ENCODE assay signal across 28 cellular contexts in genomic region chr1:64055310-64055709, GRCh38.
"Had no signal": no experiment of that assay in that cellular context is flagged by ENCODE, and none has a peak within 500 bp of the region (broad histone marks: within the 10 kb centered on the region; RNA-seq: fewer than 3 reads in every experiment).

No MANE protein-coding gene starts in this region.

- DNase-seq: activated CD4-positive, alpha-beta memory T cell treated with anti-CD3 and anti-CD28 coated beads, Interleukin-2, amount 10 ng/mL, durations not matched to agents 7 days and 5 days; activated CD4-positive, alpha-beta T cell treated with anti-CD3 and anti-CD28 coated beads for 36 hours; activated CD4-positive, alpha-beta T cell treated with anti-CD3 and anti-CD28 coated beads, Interleukin-2, amount 10 ng/mL, durations not matched to agents 24 days and 14 days; activated CD4-positive, alpha-beta T cell treated with anti-CD3 and anti-CD28 coated beads, Interleukin-2, amount 50 U/mL, for 4 hours; activated CD4-positive, CD25-positive, alpha-beta regulatory T cell; activated CD4-positive, CD25-positive, alpha-beta regulatory T cell treated with anti-CD3 and anti-CD28 coated beads, Interleukin-2, amount 50 U/mL, for 72 hours; activated CD8-positive, alpha-beta memory T cell treated with anti-CD3 and anti-CD28 coated beads, Interleukin-2, amount 50 U/mL, for 48 hours; activated gamma-delta T cell; activated naive CD4-positive, alpha-beta T cell; activated naive CD4-positive, alpha-beta T cell treated with anti-CD3 and anti-CD28 coated beads, Interleukin-2, amount 10 ng/mL, durations not matched to agents 7 days and 5 days; activated naive CD8-positive, alpha-beta T cell treated with anti-CD3 and anti-CD28 coated beads, Interleukin-2, amount 10 ng/mL, durations not matched to agents 7 days and 5 days; activated T-cell treated with anti-CD3 and anti-CD28 coated beads for 4 hours; activated T-cell treated with anti-CD3 and anti-CD28 coated beads, Interleukin-2, amount 50 U/mL, for 24 hours; activated T-cell treated with anti-CD3 and anti-CD28 coated beads, Interleukin-2, amount 50 U/mL, for 72 hours; cortex of kidney; dermis blood vessel endothelial cell; effector CD4-positive, alpha-beta T cell; effector memory CD8-positive, alpha-beta T cell; erythroblast; esophagus squamous epithelium; foreskin melanocyte; T-helper 2 cell had no signal

- H3K27ac Mint-ChIP-seq: activated CD4-positive, alpha-beta memory T cell treated with anti-CD3 and anti-CD28 coated beads, Interleukin-2, amount 10 ng/mL, durations not matched to agents 7 days and 5 days; activated CD4-positive, alpha-beta T cell treated with anti-CD3 and anti-CD28 coated beads for 36 hours; activated CD4-positive, alpha-beta T cell treated with anti-CD3 and anti-CD28 coated beads, Interleukin-2, amount 10 ng/mL, durations not matched to agents 24 days and 14 days; activated naive CD4-positive, alpha-beta T cell treated with anti-CD3 and anti-CD28 coated beads, Interleukin-2, amount 10 ng/mL, durations not matched to agents 7 days and 5 days; activated naive CD4-positive, alpha-beta T cell treated with anti-CD3 and anti-CD28 coated beads, Interleukin-2, amount 50 U/mL, for 72 hours; activated naive CD8-positive, alpha-beta T cell treated with anti-CD3 and anti-CD28 coated beads, Interleukin-2, amount 10 ng/mL, durations not matched to agents 7 days and 5 days; activated T-cell treated with anti-CD3 and anti-CD28 coated beads, Interleukin-2, amount 50 U/mL, for 24 hours; activated T-cell treated with anti-CD3 and anti-CD28 coated beads, Interleukin-2, amount 50 U/mL, for 72 hours; brain; effector memory CD8-positive, alpha-beta T cell had no signal

- H3K27ac ChIP-seq: ascending aorta, breast epithelium, cardiac muscle cell, esophagus squamous epithelium had no signal

- H3K4me1 ChIP-seq: breast epithelium, esophagus squamous epithelium had no signal

- ATAC-seq: activated CD4-positive, alpha-beta T cell treated with anti-CD3 and anti-CD28 coated beads for 36 hours; activated naive CD4-positive, alpha-beta T cell treated with anti-CD3 and anti-CD28 coated beads, Interleukin-2, amount 50 U/mL, for 72 hours; activated T-cell treated with anti-CD3 and anti-CD28 coated beads, Interleukin-2, amount 50 U/mL, for 72 hours; effector memory CD8-positive, alpha-beta T cell had no signal

- H3K4me1 Mint-ChIP-seq: activated CD4-positive, alpha-beta memory T cell treated with anti-CD3 and anti-CD28 coated beads, Interleukin-2, amount 10 ng/mL, durations not matched to agents 7 days and 5 days; activated CD4-positive, alpha-beta T cell treated with anti-CD3 and anti-CD28 coated beads for 36 hours; activated CD4-positive, alpha-beta T cell treated with anti-CD3 and anti-CD28 coated beads, Interleukin-2, amount 10 ng/mL, durations not matched to agents 24 days and 14 days; activated naive CD4-positive, alpha-beta T cell treated with anti-CD3 and anti-CD28 coated beads, Interleukin-2, amount 10 ng/mL, durations not matched to agents 7 days and 5 days; activated naive CD8-positive, alpha-beta T cell treated with anti-CD3 and anti-CD28 coated beads, Interleukin-2, amount 10 ng/mL, durations not matched to agents 7 days and 5 days; central memory CD8-positive, alpha-beta T cell had no signal

- H3K4me3 Mint-ChIP-seq: activated CD4-positive, alpha-beta memory T cell treated with anti-CD3 and anti-CD28 coated beads, Interleukin-2, amount 10 ng/mL, durations not matched to agents 7 days and 5 days; activated CD4-positive, alpha-beta T cell treated with anti-CD3 and anti-CD28 coated beads for 36 hours; activated CD4-positive, alpha-beta T cell treated with anti-CD3 and anti-CD28 coated beads, Interleukin-2, amount 10 ng/mL, durations not matched to agents 24 days and 14 days; activated naive CD4-positive, alpha-beta T cell treated with anti-CD3 and anti-CD28 coated beads, Interleukin-2, amount 10 ng/mL, durations not matched to agents 7 days and 5 days; activated naive CD8-positive, alpha-beta T cell treated with anti-CD3 and anti-CD28 coated beads, Interleukin-2, amount 10 ng/mL, durations not matched to agents 7 days and 5 days; activated T-cell treated with anti-CD3 and anti-CD28 coated beads, Interleukin-2, amount 50 U/mL, for 24 hours; activated T-cell treated with anti-CD3 and anti-CD28 coated beads, Interleukin-2, amount 50 U/mL, for 72 hours; brain; central memory CD8-positive, alpha-beta T cell; effector memory CD8-positive, alpha-beta T cell had no signal

- H3K27me3 ChIP-seq: ascending aorta, breast epithelium, cardiac muscle cell, esophagus squamous epithelium had no signal

- H3K4me3 ChIP-seq: ascending aorta, breast epithelium, cardiac muscle cell, esophagus squamous epithelium had no signal

- H3K27me3 Mint-ChIP-seq: activated CD4-positive, alpha-beta T cell treated with anti-CD3 and anti-CD28 coated beads for 36 hours had no signal

- H3K9me3 Mint-ChIP-seq: activated CD4-positive, alpha-beta memory T cell treated with anti-CD3 and anti-CD28 coated beads, Interleukin-2, amount 10 ng/mL, durations not matched to agents 7 days and 5 days; activated CD4-positive, alpha-beta T cell treated with anti-CD3 and anti-CD28 coated beads, Interleukin-2, amount 10 ng/mL, durations not matched to agents 24 days and 14 days; activated naive CD4-positive, alpha-beta T cell treated with anti-CD3 and anti-CD28 coated beads, Interleukin-2, amount 10 ng/mL, durations not matched to agents 7 days and 5 days; activated naive CD8-positive, alpha-beta T cell treated with anti-CD3 and anti-CD28 coated beads, Interleukin-2, amount 10 ng/mL, durations not matched to agents 7 days and 5 days; central memory CD8-positive, alpha-beta T cell; effector memory CD8-positive, alpha-beta T cell had no signal

- H3K36me3 Mint-ChIP-seq: activated naive CD4-positive, alpha-beta T cell treated with anti-CD3 and anti-CD28 coated beads, Interleukin-2, amount 10 ng/mL, durations not matched to agents 7 days and 5 days; activated naive CD4-positive, alpha-beta T cell treated with anti-CD3 and anti-CD28 coated beads, Interleukin-2, amount 50 U/mL, for 72 hours; activated naive CD8-positive, alpha-beta T cell treated with anti-CD3 and anti-CD28 coated beads, Interleukin-2, amount 10 ng/mL, durations not matched to agents 7 days and 5 days had no signal

- H3K36me3 ChIP-seq: ascending aorta, breast epithelium, cardiac muscle cell had no signal
